Comparison of ENCODE assay signal across 8 cellular contexts in genomic region chr2:218569038-218569431, GRCh38. TPM values are rescaled to one million over a fixed set of nuclear protein-coding genes. Genes with fewer than 3 reads are reported as not detected.
DNase-seq lines count a peak whose midpoint lies in the region; ATAC-seq, FAIRE-seq and TF ChIP-seq lines count a peak whose summit lies in the region.

No MANE protein-coding gene starts in this region.

- no peak for FAIRE-seq in urothelium cell line (lab: Jason Lieb, UNC)

- H3K4me1 ChIP-seq in RWPE2 (ENCODE audit: insufficient read depth, poor library complexity, severe bottlenecking) = peaks cover 7% of the 10 kb centered on the region
- peaks cover 68% of the 10 kb centered on the region for H3K4me1 ChIP-seq in left ventricle myocardium inferior
- H3K4me1 ChIP-seq in prostate gland (replicated peaks) = no peaks in the 10 kb centered on the region

- DNase-seq in ACHN (peak; percentile 85), RWPE2 (ENCODE audit: low spot score) (peak; percentile 60), left ventricle myocardium inferior (peak; percentile 19), prostate gland (ENCODE audit: low spot score) (peak; percentile 27), urothelium cell line (ENCODE audit: low spot score) (peak; percentile 38)

- H3K36me3 Mint-ChIP-seq in activated naive CD4-positive, alpha-beta T cell treated with anti-CD3 and anti-CD28 coated beads, Interleukin-2, amount 50 U/mL, for 24 hours = peaks cover 8% of the 10 kb centered on the region

- H3K4me3 ChIP-seq in RWPE2 (ENCODE audit: severe bottlenecking) (peak overlapping the region; percentile 89), left ventricle myocardium inferior (peak overlapping the region; percentile 91), prostate gland (peak overlapping the region; percentile 72 to 80)

- H3K36me3 ChIP-seq in RWPE2 (ENCODE audit: low read depth) = peaks cover 66% of the 10 kb centered on the region
- peaks cover 9% of the 10 kb centered on the region for H3K36me3 ChIP-seq in left ventricle myocardium inferior
- no peaks in the 10 kb centered on the region for H3K36me3 ChIP-seq in prostate gland

- no peaks in the 10 kb centered on the region for H3K27me3 ChIP-seq in RWPE2 (ENCODE audit: insufficient read depth, poor library complexity, severe bottlenecking)
- H3K27me3 ChIP-seq in left ventricle myocardium inferior (ENCODE audit: low read depth) = no peaks in the 10 kb centered on the region
- no peaks in the 10 kb centered on the region for H3K27me3 ChIP-seq in prostate gland (replicated peaks; ENCODE audit: insufficient read depth)

- H3K9me3 Mint-ChIP-seq in activated naive CD4-positive, alpha-beta T cell treated with anti-CD3 and anti-CD28 coated beads, Interleukin-2, amount 50 U/mL, for 24 hours = no peaks in the 10 kb centered on the region

- intact Hi-C loops in left ventricle myocardium inferior (cut with micrococcal nuclease) = no loop called here
- intact Hi-C loops in prostate gland (cut with DNase I) = loop anchor here (5.0 to 10.0 kb wide), 2 partner anchors 78 to 284 kb away; no protein-coding TSS in a partner anchor

- H3K27ac ChIP-seq in RWPE2 (ENCODE audit: poor library complexity, severe bottlenecking) (peak overlapping the region; percentile 77), left ventricle myocardium inferior (replicated peaks) (peak overlapping the region; percentile 95), prostate gland (peak overlapping the region; percentile 92 to 93)

- H3K4me1 Mint-ChIP-seq in activated naive CD4-positive, alpha-beta T cell treated with anti-CD3 and anti-CD28 coated beads, Interleukin-2, amount 50 U/mL, for 24 hours = peaks cover 59% of the 10 kb centered on the region

- in situ Hi-C loops in ACHN (cut with HindIII; ENCODE audit: low pct_ligation_motif_present, low pct_unique_long_range_greater_than_20kb, low sequenced_read_pairs) = no loop called here

- H3K4me3 Mint-ChIP-seq in activated naive CD4-positive, alpha-beta T cell treated with anti-CD3 and anti-CD28 coated beads, Interleukin-2, amount 50 U/mL, for 24 hours = peak overlapping the region; percentile 96

- WGBS in prostate gland = under 1% methylated on average over 31 of the region's 31 CpGs

- H3K9me3 ChIP-seq in RWPE2 (ENCODE audit: severe bottlenecking) = no peaks in the 10 kb centered on the region
- no peaks in the 10 kb centered on the region for H3K9me3 ChIP-seq in left ventricle myocardium inferior (replicated peaks)
- H3K9me3 ChIP-seq in prostate gland = no peaks in the 10 kb centered on the region

- peak overlapping the region; percentile 99 for H3K27ac Mint-ChIP-seq in activated naive CD4-positive, alpha-beta T cell treated with anti-CD3 and anti-CD28 coated beads, Interleukin-2, amount 50 U/mL, for 24 hours

- TF ChIP-seq POLR2A in prostate gland (IDR thresholded peaks at IDR 0.05) = no peak

- ATAC-seq in GM18867 (IDR thresholded peaks at IDR 0.05; ENCODE audit: unreplicated experiment) (peak; percentile 18), HG03108 (IDR thresholded peaks at IDR 0.05; ENCODE audit: unreplicated experiment) (peak; percentile 32), RWPE2 (ENCODE audit: low read depth) (peak; percentile 33)

- TF ChIP-seq CTCF in RWPE2 (IDR thresholded peaks at IDR 0.05; ENCODE audit: poor library complexity, severe bottlenecking) = no peak
- no peak for TF ChIP-seq CTCF in left ventricle myocardium inferior (IDR thresholded peaks at IDR 0.05; ENCODE audit: borderline replicate concordance)
- TF ChIP-seq CTCF in prostate gland (IDR thresholded peaks at IDR 0.05) = no peak

- no peaks in the 10 kb centered on the region for H3K27me3 Mint-ChIP-seq in activated naive CD4-positive, alpha-beta T cell treated with anti-CD3 and anti-CD28 coated beads, Interleukin-2, amount 50 U/mL, for 24 hours

RNA-seq across cellular contexts. Expression of gene CNOT9, which starts 0.4 kb away (rescaled TPM):
- total RNA-seq in left ventricle myocardium inferior (18.9 TPM), prostate gland (10 to 100 TPM; 31.7 to 77.6 TPM)

RNA-seq across cellular contexts. Expression of gene USP37, which starts 0.9 kb away (rescaled TPM):
- total RNA-seq in left ventricle myocardium inferior (5.7 TPM), prostate gland (10 to 100 TPM; 12.3 to 31.9 TPM)

RNA-seq across cellular contexts. Expression of gene PLCD4, which starts 38.7 kb away (rescaled TPM):
- total RNA-seq in left ventricle myocardium inferior (0.99 TPM), prostate gland (1 to 10 TPM; 1.1 to 2.7 TPM)

Comparison
In these comparisons a context has a peak if more than half of its experiments do, and no peak if none do; other contexts are left out.
1. Peak in every context shown above with its lines: DNase-seq, ATAC-seq, H3K4me3 ChIP-seq and H3K27ac ChIP-seq.
2. DNase-seq: peak in every context shown above with its lines; median percentile 85 in ACHN; 60 in RWPE2; 38 in urothelium cell line; 27 in prostate gland; 19 in left ventricle myocardium inferior.